20 cellular contexts compared by ENCODE assay signal in the genomic region with DNA sequence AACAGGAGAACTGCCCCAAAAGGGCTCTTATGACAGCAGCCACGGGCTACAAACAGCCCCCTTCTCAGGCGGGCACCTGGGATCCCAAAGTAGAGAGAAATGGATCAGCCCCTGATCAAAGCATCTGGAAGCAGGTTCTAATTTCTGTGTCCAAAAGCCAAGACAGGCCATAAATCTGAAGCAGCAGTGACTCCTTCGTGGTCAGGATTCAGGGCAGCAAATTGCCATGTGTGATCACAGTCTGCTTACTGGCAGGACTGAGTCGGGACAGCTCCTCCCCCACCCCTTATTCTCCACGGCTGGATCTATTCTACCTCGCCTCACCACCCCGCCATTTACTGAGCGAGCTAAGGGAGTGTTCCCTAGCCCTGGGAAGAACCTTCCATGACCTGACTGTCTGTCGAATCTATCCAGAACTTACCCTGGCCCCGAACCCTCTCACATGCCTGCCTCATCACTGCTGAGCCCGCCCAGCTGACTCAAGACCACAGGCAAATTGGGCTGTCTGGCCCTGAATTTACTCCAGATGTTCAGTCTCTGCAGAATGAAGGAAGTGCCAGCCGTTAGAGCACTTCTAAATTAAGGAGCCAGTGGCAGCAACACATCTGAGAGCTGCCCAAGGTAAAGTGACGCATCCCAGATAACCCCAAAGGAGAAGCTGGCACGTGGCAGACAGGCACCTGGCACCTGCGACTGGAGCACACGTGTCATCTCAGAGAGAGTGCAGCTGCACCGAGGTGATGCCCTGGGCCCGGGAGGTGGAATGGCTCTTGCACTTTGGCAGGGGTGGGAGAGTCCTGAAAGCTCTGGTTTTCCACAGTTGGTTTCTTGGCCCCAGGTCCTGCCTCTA. TPM values are rescaled to one million over a fixed set of nuclear protein-coding genes. Genes with fewer than 3 reads are reported as not detected.
DNase-seq lines count a peak whose midpoint lies in the region; ATAC-seq, FAIRE-seq and TF ChIP-seq lines count a peak whose summit lies in the region.
"Had no signal": no experiment of that assay in that cellular context is flagged by ENCODE, and none has a peak within 500 bp of the region (broad histone marks: within the 10 kb centered on the region; RNA-seq: fewer than 3 reads in every experiment).

No MANE protein-coding gene starts in this region.

- H2BK120ac ChIP-seq in mesendoderm (ENCODE audit: low read depth, low read length) = no peak overlapping the region

- CTCF ChIA-PET in HEK293 (lab: Yijun Ruan, JAX) = interaction anchor here (0.6 to 1.7 kb wide), 2 partner anchors 24 to 33 kb away, joined by 4 read pairs; no protein-coding TSS in a partner anchor

- H3K4me3 ChIP-seq in HEK293 (ENCODE audit: low read depth, low read length) (no peak overlapping the region), astrocyte (ENCODE audit: insufficient read depth, low read depth, low read length) (no peak overlapping the region), mesendoderm (ENCODE audit: low read length) (no peak overlapping the region), coronary artery (no peak overlapping the region)
- H3K4me3 ChIP-seq: SK-N-MC, upper lobe of right lung had no signal

- POLR2A ChIA-PET in HEK293 (lab: Yijun Ruan, JAX) = no interaction called here

- H2AFZ ChIP-seq in astrocyte (ENCODE audit: low read depth, low read length) = no peak overlapping the region

- H3K4me1 Mint-ChIP-seq in astrocyte (ENCODE audit: low read depth, unreplicated experiment) = peaks cover 41% of the 10 kb centered on the region
- H3K4me1 Mint-ChIP-seq: CD8-positive, alpha-beta memory T cell had no signal

- ATAC-seq in HG03354 (IDR thresholded peaks at IDR 0.05; ENCODE audit: poor library complexity, severe bottlenecking, unreplicated experiment) = no peak
- ATAC-seq: activated CD8-positive, alpha-beta T cell treated with anti-CD3 and anti-CD28 coated beads, Interleukin-2, amount 10 ng/mL, durations not matched to agents 7 days and 5 days; HCT116; upper lobe of right lung had no signal

- no peaks in the 10 kb centered on the region for H3K9me3 Mint-ChIP-seq in astrocyte (ENCODE audit: unreplicated experiment)
- H3K9me3 Mint-ChIP-seq: CD8-positive, alpha-beta memory T cell had no signal

- TF ChIP-seq CTCF in HEK293 (tag by site-specific recombination; IDR thresholded peaks at IDR 0.05) (no peak), astrocyte (IDR thresholded peaks at IDR 0.05; ENCODE audit: insufficient read depth, low read depth, low read length) (no peak), coronary artery (IDR thresholded peaks at IDR 0.05) (no peak)

- H3K56ac ChIP-seq in mesendoderm (ENCODE audit: low read length) = peak overlapping the region; percentile 56

- H3K4me1 ChIP-seq in HEK293 (ENCODE audit: control insufficient read depth, insufficient read depth, low read length) (no peaks in the 10 kb centered on the region), astrocyte (ENCODE audit: insufficient read depth, low read length) (peaks cover 39% of the 10 kb centered on the region), mesendoderm (ENCODE audit: control insufficient read depth, low read depth, low read length) (peaks cover 2% of the 10 kb centered on the region)
- H3K4me1 ChIP-seq: upper lobe of right lung had no signal

- no peak overlapping the region for H2AK5ac ChIP-seq in mesendoderm (ENCODE audit: low read length)

- H3K4ac ChIP-seq in mesendoderm (ENCODE audit: low read depth, low read length) = no peak overlapping the region

- H3K9ac ChIP-seq in astrocyte (ENCODE audit: low read length) = no peak overlapping the region
- no peak overlapping the region for H3K9ac ChIP-seq in mesendoderm (ENCODE audit: low read length)

- no peaks in the 10 kb centered on the region for H3K9me3 ChIP-seq in HEK293 (ENCODE audit: control insufficient read depth, insufficient read depth, low read depth, low read length)
- H3K9me3 ChIP-seq in astrocyte (ENCODE audit: insufficient read depth, low read depth, low read length) = no peaks in the 10 kb centered on the region
- H3K9me3 ChIP-seq: upper lobe of right lung had no signal

- H3K23ac ChIP-seq in mesendoderm (ENCODE audit: low read length) = peak overlapping the region; percentile 1

- no peak overlapping the region for H2BK5ac ChIP-seq in mesendoderm (ENCODE audit: low read length)

- H3K79me1 ChIP-seq in mesendoderm (ENCODE audit: low read length) = no peaks in the 10 kb centered on the region

- H2BK15ac ChIP-seq in mesendoderm (replicated peaks; ENCODE audit: low read depth) = no peak overlapping the region

- H3K36me3 ChIP-seq in HEK293 (ENCODE audit: control insufficient read depth in 2 of 2, insufficient read depth in 1 of 2, low read length in 2 of 2) (no peaks in the 10 kb centered on the region), astrocyte (ENCODE audit: insufficient read depth, low read length) (no peaks in the 10 kb centered on the region), mesendoderm (ENCODE audit: control insufficient read depth, insufficient read depth, low read length) (no peaks in the 10 kb centered on the region)
- H3K36me3 ChIP-seq: brain microvascular endothelial cell, upper lobe of right lung had no signal

- no peak overlapping the region for H3K4me3 Mint-ChIP-seq in astrocyte (ENCODE audit: unreplicated experiment)
- H3K4me3 Mint-ChIP-seq: activated CD8-positive, alpha-beta T cell treated with anti-CD3 and anti-CD28 coated beads, Interleukin-2, amount 10 ng/mL, durations not matched to agents 7 days and 5 days; CD8-positive, alpha-beta memory T cell had no signal

- FAIRE-seq in astrocyte (lab: Jason Lieb, UNC) = no peak

- H3K4me2 ChIP-seq in astrocyte (ENCODE audit: low read length) = no peak overlapping the region
- H3K4me2 ChIP-seq in mesendoderm (ENCODE audit: low read length) = no peak overlapping the region

- no CpG with 5 or more reads among the region's 18 CpGs for WGBS in mesendoderm (ENCODE audit: extremely low coverage, insufficient coverage, low lambda C conversion rate)

- H3K27me3 ChIP-seq in astrocyte (ENCODE audit: insufficient read depth, low read length) (peaks cover 6% of the 10 kb centered on the region), mesendoderm (ENCODE audit: insufficient read depth, low read length, poor library complexity) (no peaks in the 10 kb centered on the region)

- H3K27me3 Mint-ChIP-seq in astrocyte (ENCODE audit: low read depth, unreplicated experiment) = peaks cover 19% of the 10 kb centered on the region

- no peak overlapping the region for H4K8ac ChIP-seq in mesendoderm (ENCODE audit: low read depth, low read length)

- H4K20me1 ChIP-seq in astrocyte (ENCODE audit: insufficient read depth, low read length) = no peaks in the 10 kb centered on the region

- no peak overlapping the region for H3K18ac ChIP-seq in mesendoderm (ENCODE audit: low read length)

- no peak overlapping the region for H4K5ac ChIP-seq in mesendoderm (ENCODE audit: low read length)

- H3K27ac ChIP-seq in HEK293 (ENCODE audit: extremely low read depth, low read depth, low read length) = no peak overlapping the region
- no peak overlapping the region for H3K27ac ChIP-seq in astrocyte (ENCODE audit: low read depth, low read length)
- no peak overlapping the region for H3K27ac ChIP-seq in mesendoderm (ENCODE audit: low read depth, low read length)
- H3K27ac ChIP-seq in coronary artery = no peak overlapping the region
- H3K27ac ChIP-seq: brain microvascular endothelial cell, SK-N-MC, upper lobe of right lung had no signal

- H3K79me2 ChIP-seq in astrocyte (ENCODE audit: insufficient read depth, low read length) (no peaks in the 10 kb centered on the region), mesendoderm (ENCODE audit: control insufficient read depth, insufficient read depth, low read length) (no peaks in the 10 kb centered on the region)

- peak overlapping the region; percentile 59 for H3K27ac Mint-ChIP-seq in astrocyte (ENCODE audit: unreplicated experiment)
- H3K27ac Mint-ChIP-seq: activated CD8-positive, alpha-beta T cell treated with anti-CD3 and anti-CD28 coated beads, Interleukin-2, amount 10 ng/mL, durations not matched to agents 7 days and 5 days; CD8-positive, alpha-beta memory T cell had no signal

- H3K36me3 Mint-ChIP-seq in astrocyte (ENCODE audit: low read depth, unreplicated experiment) = no peaks in the 10 kb centered on the region
- H3K36me3 Mint-ChIP-seq: CD8-positive, alpha-beta memory T cell had no signal

- peak; percentile 86 for DNase-seq in AG20443 (ENCODE audit: low spot score)
- peak; percentile 49 for DNase-seq in astrocyte (ENCODE audit: low read depth)
- DNase-seq in mesendoderm = no peak
- no peak for DNase-seq in coronary artery (ENCODE audit: low spot score)
- DNase-seq in KG1 (lab: John Stamatoyannopoulos, UW) = no peak
- DNase-seq in NCI-H1105 (lab: John Stamatoyannopoulos, UW) = no peak
- DNase-seq: activated CD8-positive, alpha-beta T cell treated with anti-CD3 and anti-CD28 coated beads, Interleukin-2, amount 10 ng/mL, durations not matched to agents 7 days and 5 days; activated gamma-delta T cell; brain microvascular endothelial cell; effector CD4-positive, alpha-beta T cell; stimulated activated CD4-positive, alpha-beta T cell treated with anti-CD3 and anti-CD28 coated beads, Interleukin-2, amount 100 ng/mL, for 48 hours; upper lobe of right lung had no signal

TF ChIP-seq in HEK293, 187 proteins besides CTCF, POLR2A, EP300 and RAD21:
- TF ChIP-seq, protein P1, sequence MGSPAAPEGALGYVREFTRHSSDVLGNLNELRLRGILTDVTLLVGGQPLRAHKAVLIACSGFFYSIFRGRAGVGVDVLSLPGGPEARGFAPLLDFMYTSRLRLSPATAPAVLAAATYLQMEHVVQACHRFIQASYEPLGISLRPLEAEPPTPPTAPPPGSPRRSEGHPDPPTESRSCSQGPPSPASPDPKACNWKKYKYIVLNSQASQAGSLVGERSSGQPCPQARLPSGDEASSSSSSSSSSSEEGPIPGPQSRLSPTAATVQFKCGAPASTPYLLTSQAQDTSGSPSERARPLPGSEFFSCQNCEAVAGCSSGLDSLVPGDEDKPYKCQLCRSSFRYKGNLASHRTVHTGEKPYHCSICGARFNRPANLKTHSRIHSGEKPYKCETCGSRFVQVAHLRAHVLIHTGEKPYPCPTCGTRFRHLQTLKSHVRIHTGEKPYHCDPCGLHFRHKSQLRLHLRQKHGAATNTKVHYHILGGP (tag by site-specific recombination; IDR thresholded peaks at IDR 0.05) = no peak
- TF ChIP-seq SP7 (tag by site-specific recombination; IDR thresholded peaks at IDR 0.05) (peak; percentile 76), ZNF600 (tag by site-specific recombination; IDR thresholded peaks at IDR 0.05) (peak; percentile 93; the same call in 1 of the 2 replicates), ZFHX2 (tag by site-specific recombination; conservative IDR thresholded peaks at IDR 0.05) (no peak)

RNA-seq across cellular contexts. Expression of a gene that starts 1.3 kb away (rescaled TPM):
- 1.3 and 1.4 TPM in 2 replicates for total RNA-seq in astrocyte
- polyA plus RNA-seq in mesendoderm (2013, experiment 1 of 2) = 0.37 TPM
- polyA plus RNA-seq in mesendoderm (2013, experiment 2 of 2) = 0.39 TPM
- total RNA-seq: activated CD8-positive, alpha-beta T cell treated with anti-CD3 and anti-CD28 coated beads, Interleukin-2, amount 10 ng/mL, durations not matched to agents 7 days and 5 days; CD8-positive, alpha-beta memory T cell; glomerular endothelial cell; kidney epithelial cell; renal cortical epithelial cell had no signal
- polyA plus RNA-seq: CD8-positive, alpha-beta memory T cell had no signal

RNA-seq across cellular contexts. Expression of a gene that starts 17.1 kb away (rescaled TPM):
- total RNA-seq in astrocyte = not detected in 2 replicates
- 0.01 TPM for polyA plus RNA-seq in mesendoderm (2013, experiment 1 of 2)
- 0.01 TPM for polyA plus RNA-seq in mesendoderm (2013, experiment 2 of 2)
- total RNA-seq: activated CD8-positive, alpha-beta T cell treated with anti-CD3 and anti-CD28 coated beads, Interleukin-2, amount 10 ng/mL, durations not matched to agents 7 days and 5 days; CD8-positive, alpha-beta memory T cell; glomerular endothelial cell; kidney epithelial cell; upper lobe of right lung had no signal
- polyA plus RNA-seq: CD8-positive, alpha-beta memory T cell had no signal

RNA-seq across cellular contexts. Expression of a gene that starts 30.8 kb away (rescaled TPM):
- 0.10 TPM in 1 of 2 replicates, not detected in the other for total RNA-seq in astrocyte
- polyA plus RNA-seq in mesendoderm (2013, experiment 1 of 2) = 0.01 TPM
- 0.03 TPM for polyA plus RNA-seq in mesendoderm (2013, experiment 2 of 2)
- total RNA-seq: glomerular endothelial cell had no signal

Comparison
In these comparisons a context has a peak if more than half of its experiments do, and no peak if none do; other contexts are left out.
1. DNase-seq: peak in AG20443 (single experiment) and astrocyte (single experiment); none in mesendoderm (single experiment), coronary artery (single experiment), KG1 (single experiment) and NCI-H1105 (single experiment).